ENCODE assay signal across 9 cellular contexts in the genomic region with DNA sequence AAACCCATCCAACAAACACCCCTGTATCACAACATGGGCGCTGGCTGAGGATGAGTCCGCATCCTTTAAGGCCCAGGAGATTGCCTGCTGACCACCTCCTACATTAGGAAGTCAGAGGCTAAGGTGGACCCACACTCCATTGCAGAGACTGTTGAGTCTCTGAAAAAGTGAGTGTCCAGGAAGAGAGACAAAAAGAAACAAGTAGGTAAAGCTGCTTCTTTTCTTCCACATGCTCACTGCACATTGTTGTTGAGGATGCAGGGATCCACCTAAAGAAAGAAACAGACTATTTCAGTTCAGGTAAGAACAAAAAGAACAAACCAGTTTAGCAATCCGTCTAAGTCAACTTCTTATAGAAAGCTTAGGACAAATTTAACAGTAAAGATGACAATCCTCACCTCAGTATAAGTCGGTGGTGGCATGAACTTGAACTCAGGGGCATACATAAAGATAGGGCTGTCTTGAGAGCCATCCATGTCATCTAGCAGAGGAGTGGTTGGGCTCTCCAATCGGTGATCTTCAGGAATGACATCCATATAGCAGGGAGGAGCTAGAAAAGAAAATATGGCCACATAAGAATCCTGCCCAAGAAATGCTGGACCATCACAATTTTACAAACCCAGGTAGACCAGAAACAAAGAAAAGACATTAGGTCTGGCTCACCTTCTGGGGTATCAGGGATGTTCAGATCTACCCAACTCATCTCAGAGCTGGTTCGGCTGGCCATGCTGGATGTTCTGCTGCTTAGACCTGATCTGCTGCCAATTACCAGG. TPM values are rescaled to one million over a fixed set of nuclear protein-coding genes. Genes with fewer than 3 reads are reported as not detected.
DNase-seq lines count a peak whose midpoint lies in the region; ATAC-seq and TF ChIP-seq lines count a peak whose summit lies in the region.
"Had no signal": no experiment of that assay in that cellular context is flagged by ENCODE, and none has a peak within 500 bp of the region (broad histone marks: within the 10 kb centered on the region; RNA-seq: fewer than 3 reads in every experiment).

No MANE protein-coding gene starts in this region.

- H3K23ac ChIP-seq in trophoblast cell (ENCODE audit: low read length), result no peak overlapping the region

- H3K79me2 ChIP-seq in trophoblast cell (ENCODE audit: control insufficient read depth, insufficient read depth, low read length, poor library complexity), result no peaks in the 10 kb centered on the region

- no peak overlapping the region for H2BK120ac ChIP-seq in trophoblast cell (ENCODE audit: insufficient read depth, low read length, poor library complexity)

- H3K4me1 Mint-ChIP-seq in CD8-positive, alpha-beta T cell (ENCODE audit: low read depth), result peaks cover 60% of the 10 kb centered on the region
- peaks cover 61% of the 10 kb centered on the region for H3K4me1 Mint-ChIP-seq in osteocyte (ENCODE audit: unreplicated experiment)

- intact Hi-C loops in CD8-positive, alpha-beta T cell (cut with DNase I, micrococcal nuclease), result loop anchor here (1.0 to 2.0 kb wide), 4 partner anchors 9 to 13 kb away; no protein-coding TSS in a partner anchor
- intact Hi-C loops in Panc1 (cut with micrococcal nuclease; ENCODE audit: unreplicated experiment), result no loop called here

- H4K12ac ChIP-seq in trophoblast cell (ENCODE audit: low read depth, low read length), result no peak overlapping the region

- no peak overlapping the region for H4K91ac ChIP-seq in trophoblast cell (ENCODE audit: low read depth, low read length)

- no peaks in the 10 kb centered on the region for H3K9me3 ChIP-seq in CD8-positive, alpha-beta T cell (ENCODE audit: low read length)
- H3K9me3 ChIP-seq in Panc1 (ENCODE audit: control insufficient read depth, insufficient read depth, low read depth, low read length) (no peaks in the 10 kb centered on the region), endocrine pancreas (ENCODE audit: control insufficient read depth, low read length) (no peaks in the 10 kb centered on the region), trophoblast cell (ENCODE audit: insufficient read depth, low read depth, low read length) (no peaks in the 10 kb centered on the region)

- in situ Hi-C loops in Panc1 (cut with HindIII; ENCODE audit: low pct_unique_long_range_greater_than_20kb, low sequenced_read_pairs), result no loop called here

- H3K4me3 Mint-ChIP-seq in CD8-positive, alpha-beta T cell, result peak overlapping the region; percentile 96
- H3K4me3 Mint-ChIP-seq in osteocyte (ENCODE audit: unreplicated experiment), result peak overlapping the region; percentile 94

- peaks cover 57% of the 10 kb centered on the region for H3K36me3 Mint-ChIP-seq in CD8-positive, alpha-beta T cell
- H3K36me3 Mint-ChIP-seq in osteocyte (ENCODE audit: unreplicated experiment), result peaks cover 38% of the 10 kb centered on the region

- H3K4me3 ChIP-seq in CD8-positive, alpha-beta T cell (ENCODE audit: low read depth, low read length), result peak overlapping the region; percentile 71
- peak overlapping the region; percentile 61 to 73; a peak in 1 of 4 replicates for H3K4me3 ChIP-seq in Panc1 (ENCODE audit: low read depth in 2 of 2, low read length in 2 of 2)
- peak overlapping the region; percentile 97 for H3K4me3 ChIP-seq in endocrine pancreas (ENCODE audit: control insufficient read depth, insufficient read depth, low read length)
- H3K4me3 ChIP-seq in trophoblast cell (ENCODE audit: low read depth, low read length), result no peak overlapping the region

- peak overlapping the region; percentile 98 for H3K27ac Mint-ChIP-seq in CD8-positive, alpha-beta T cell
- H3K27ac Mint-ChIP-seq in osteocyte (ENCODE audit: unreplicated experiment), result peak overlapping the region; percentile 96

- no peak overlapping the region for H3K4ac ChIP-seq in trophoblast cell (ENCODE audit: low read depth, low read length)

- H3K9me3 Mint-ChIP-seq in CD8-positive, alpha-beta T cell, result no peaks in the 10 kb centered on the region
- no peaks in the 10 kb centered on the region for H3K9me3 Mint-ChIP-seq in osteocyte (ENCODE audit: unreplicated experiment)

- H3K27me3 ChIP-seq in CD8-positive, alpha-beta T cell (ENCODE audit: insufficient read depth, low read length), result no peaks in the 10 kb centered on the region
- H3K27me3 ChIP-seq in Panc1 (ENCODE audit: control insufficient read depth, insufficient read depth, low read length), result no peaks in the 10 kb centered on the region; the same call in 1 of the 2 replicates
- H3K27me3 ChIP-seq in endocrine pancreas (ENCODE audit: control insufficient read depth, insufficient read depth, low read length), result no peaks in the 10 kb centered on the region
- no peaks in the 10 kb centered on the region for H3K27me3 ChIP-seq in trophoblast cell (ENCODE audit: insufficient read depth, low read length)

- no peak overlapping the region for H2BK5ac ChIP-seq in trophoblast cell (ENCODE audit: low read depth, low read length, poor library complexity)

- no peak for DNase-seq in CD8-positive, alpha-beta T cell
- no peak for DNase-seq in Panc1 (ENCODE audit: low read depth, low spot score)
- no peak for DNase-seq in osteocyte (ENCODE audit: extremely low spot score, unreplicated experiment)
- DNase-seq in HEK293T (ENCODE audit: extremely low spot score), result no peak
- DNase-seq in hippocampal formation (lab: John Stamatoyannopoulos, UW), result no peak
- no peak for DNase-seq in globus pallidus (ENCODE audit: low spot score)
- DNase-seq in trophoblast cell, result no peak
- DNase-seq: NCI-H524 treated with DMSO at 0.1 percent for 48 hours had no signal

- H3K27ac ChIP-seq in CD8-positive, alpha-beta T cell (ENCODE audit: low read depth, low read length), result peak overlapping the region; percentile 98
- H3K27ac ChIP-seq in Panc1 (ENCODE audit: low read length) (no peak overlapping the region), trophoblast cell (ENCODE audit: low read depth, low read length) (no peak overlapping the region)

- TF ChIP-seq CTCF in CD8-positive, alpha-beta T cell (IDR thresholded peaks at IDR 0.05), result no peak
- TF ChIP-seq CTCF in Panc1 (IDR thresholded peaks at IDR 0.05) (no peak), osteocyte (IDR thresholded peaks at IDR 0.05) (no peak)

- ATAC-seq in CD8-positive, alpha-beta T cell, result no peak
- no peak for ATAC-seq in Panc1

- no peaks in the 10 kb centered on the region for H3K27me3 Mint-ChIP-seq in CD8-positive, alpha-beta T cell (ENCODE audit: low read depth)
- H3K27me3 Mint-ChIP-seq in osteocyte (ENCODE audit: unreplicated experiment), result no peaks in the 10 kb centered on the region

- H3K36me3 ChIP-seq in CD8-positive, alpha-beta T cell (ENCODE audit: insufficient read depth, low read length), result peaks cover 39% of the 10 kb centered on the region
- H3K36me3 ChIP-seq in Panc1 (ENCODE audit: control insufficient read depth, insufficient read depth, low read length), result peaks cover 2% of the 10 kb centered on the region; the same call in 1 of the 2 replicates
- no peaks in the 10 kb centered on the region for H3K36me3 ChIP-seq in endocrine pancreas (ENCODE audit: control insufficient read depth, insufficient read depth, low read length)
- peaks cover 6 to 8% of the 10 kb centered on the region in 2 experiments for H3K36me3 ChIP-seq in trophoblast cell (ENCODE audit: control insufficient read depth in 1 of 2, insufficient read depth in 2 of 2, low read length in 2 of 2)

- POLR2A ChIA-PET in CD8-positive, alpha-beta T cell (lab: Charles Lee), result interaction anchor here (0.6 to 11.9 kb wide), 6 partner anchors 8 to 66 kb away, joined by 3 to 366 read pairs (median 13); a partner anchor contains a TSS
- POLR2A ChIA-PET in Panc1 (lab: Charles Lee), result no interaction called here
- POLR2A ChIA-PET in HEK293T (lab: Yijun Ruan, JAX), result interaction anchor here (1.1 to 8.2 kb wide), 6 partner anchors 9 to 134 kb away, joined by 3 to 115 read pairs (median 12); a partner anchor contains a TSS

- no TSS peak for BruUV-seq in Panc1 (replicated peaks; lab: Mats Ljungman, UMichigan)

- no peak overlapping the region for H2AK5ac ChIP-seq in trophoblast cell (ENCODE audit: low read length)

- H3K4me2 ChIP-seq in trophoblast cell (ENCODE audit: low read length), result no peak overlapping the region

- no peak overlapping the region for H2BK12ac ChIP-seq in trophoblast cell (ENCODE audit: low read length)

- no peak overlapping the region for H4K8ac ChIP-seq in trophoblast cell (ENCODE audit: low read depth, low read length)

- H3K79me1 ChIP-seq in trophoblast cell (ENCODE audit: low read length), result peaks cover 6% of the 10 kb centered on the region

- H3K9ac ChIP-seq in endocrine pancreas (ENCODE audit: control insufficient read depth, insufficient read depth, low read length) (no peak overlapping the region), trophoblast cell (ENCODE audit: low read length) (no peak overlapping the region)

- no CpG with 5 or more reads among the region's 6 CpGs for WGBS in trophoblast cell (ENCODE audit: extremely low coverage, insufficient coverage, insufficient read length)

- no peak overlapping the region for H3K14ac ChIP-seq in trophoblast cell (ENCODE audit: low read length)

- H3K4me1 ChIP-seq in CD8-positive, alpha-beta T cell (ENCODE audit: insufficient read depth, low read length), result peaks cover 29% of the 10 kb centered on the region
- H3K4me1 ChIP-seq in Panc1 (ENCODE audit: control insufficient read depth, insufficient read depth, low read length), result peaks cover 12% of the 10 kb centered on the region
- H3K4me1 ChIP-seq in endocrine pancreas (ENCODE audit: control insufficient read depth, insufficient read depth, low read length), result peaks cover 18% of the 10 kb centered on the region
- peaks cover 9 to 21% of the 10 kb centered on the region in 2 experiments for H3K4me1 ChIP-seq in trophoblast cell (ENCODE audit: control insufficient read depth in 1 of 2, insufficient read depth in 2 of 2, low read length in 2 of 2)

- CTCF ChIA-PET in CD8-positive, alpha-beta T cell (lab: Charles Lee), result interaction anchor here (0.8 to 13.7 kb wide), 7 partner anchors 9 to 39 kb away, joined by 3 to 191 read pairs (median 4); no protein-coding TSS in a partner anchor
- CTCF ChIA-PET in Panc1 (lab: Charles Lee), result interaction anchor here (0.6 kb wide), 1 partner anchor 149 kb away, joined by 5 read pairs; a partner anchor contains a TSS
- CTCF ChIA-PET in HEK293T (lab: Yijun Ruan, JAX), result interaction anchor here (0.6 to 3.0 kb wide), 2 partner anchors 12 to 15 kb away, joined by 4 to 13 read pairs; no protein-coding TSS in a partner anchor

- H2AFZ ChIP-seq in trophoblast cell (ENCODE audit: insufficient read depth, low read length, poor library complexity), result no peak overlapping the region

- no peak overlapping the region for H3K18ac ChIP-seq in trophoblast cell (ENCODE audit: low read length)

RNA-seq across cellular contexts. Expression of a gene that starts 2.6 kb away (rescaled TPM):
- 100 to 1,000 TPM; 627 to 652 TPM for total RNA-seq in CD8-positive, alpha-beta T cell
- total RNA-seq in Panc1 (2021; ENCODE audit: unreplicated experiment), result 15.2 TPM
- polyA plus RNA-seq in Panc1 (2012; ENCODE audit: insufficient read length), result 21.1 TPM
- 246 and 274 TPM in 2 replicates for total RNA-seq in osteocyte
- 15.9 and 17.2 TPM in 2 replicates for polyA plus RNA-seq in trophoblast cell (2013)

RNA-seq across cellular contexts. Expression of a gene that starts 27.7 kb away (rescaled TPM):
- not detected for total RNA-seq in CD8-positive, alpha-beta T cell
- not detected for total RNA-seq in Panc1 (2021; ENCODE audit: unreplicated experiment)
- polyA plus RNA-seq in Panc1 (2012; ENCODE audit: insufficient read length), result not detected
- total RNA-seq in osteocyte, result not detected in 2 replicates
- polyA plus RNA-seq in trophoblast cell (2013), result 0.01 and 0.03 TPM in 2 replicates

RNA-seq across cellular contexts. Expression of a gene that starts 29.3 kb away (rescaled TPM):
- 10 to 100 TPM; 12.9 to 14.4 TPM for total RNA-seq in CD8-positive, alpha-beta T cell
- total RNA-seq in Panc1 (2021; ENCODE audit: unreplicated experiment), result 14.9 TPM
- polyA plus RNA-seq in Panc1 (2012; ENCODE audit: insufficient read length), result 15.6 TPM
- 21.7 and 22.4 TPM in 2 replicates for total RNA-seq in osteocyte
- 5.4 and 7.0 TPM in 2 replicates for polyA plus RNA-seq in trophoblast cell (2013)

RNA-seq across cellular contexts. Expression of a gene that starts 29.4 kb away (rescaled TPM):
- under 1 TPM; 0.42 to 0.62 TPM for total RNA-seq in CD8-positive, alpha-beta T cell
- total RNA-seq in Panc1 (2021; ENCODE audit: unreplicated experiment) (1.4 TPM), osteocyte (1.1 and 1.2 TPM in 2 replicates)
- polyA plus RNA-seq in Panc1 (2012; ENCODE audit: insufficient read length), result 2.9 TPM
- 0.08 and 0.11 TPM in 2 replicates for polyA plus RNA-seq in trophoblast cell (2013)

RNA-seq across cellular contexts. Expression of a gene that starts 36.0 kb away (rescaled TPM):
- 10 to 100 TPM; 14.7 to 16.4 TPM for total RNA-seq in CD8-positive, alpha-beta T cell
- total RNA-seq in Panc1 (2021; ENCODE audit: unreplicated experiment), result 23.3 TPM
- 8.6 TPM for polyA plus RNA-seq in Panc1 (2012; ENCODE audit: insufficient read length)
- 52.2 and 54.0 TPM in 2 replicates for total RNA-seq in osteocyte
- 2.1 and 2.2 TPM in 2 replicates for polyA plus RNA-seq in trophoblast cell (2013)

Comparison
In these comparisons a context has a peak if more than half of its experiments do, and no peak if none do; other contexts are left out.
1. RNA of a gene that starts 2.6 kb away (total RNA-seq): 627 to 652 TPM in CD8-positive, alpha-beta T cell and 246 to 274 TPM in osteocyte; 15.2 TPM in Panc1 (single experiment); every median in the first group is over 10 times any median in the second.